ENCODE assay signal across 8 cellular contexts in the genomic region with DNA sequence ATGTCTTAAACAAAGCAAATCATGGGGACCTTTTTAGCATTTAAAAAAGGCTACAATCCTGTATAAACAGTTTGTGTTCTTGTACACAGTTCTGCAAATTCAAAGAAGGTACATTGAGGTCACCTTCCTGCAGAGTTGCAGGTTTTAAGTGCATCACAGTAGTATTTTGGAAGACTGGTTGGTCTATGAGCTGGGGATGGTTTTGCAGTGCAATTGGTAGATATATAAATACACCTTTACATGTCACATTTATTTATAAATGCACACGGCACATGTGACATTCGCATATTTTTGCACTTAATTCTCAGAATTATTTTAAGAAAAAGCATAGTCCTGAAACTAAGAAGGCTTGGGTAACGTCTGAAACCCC. TPM values are rescaled to one million over a fixed set of nuclear protein-coding genes. Genes with fewer than 3 reads are reported as not detected.
A peak's percentile ranks its signal among the peaks of the same experiment; 100 is the strongest.
DNase-seq lines count a peak whose midpoint lies in the region; ATAC-seq and TF ChIP-seq lines count a peak whose summit lies in the region.

No MANE protein-coding gene starts in this region.

- ATAC-seq in GM19372 (IDR thresholded peaks at IDR 0.05; ENCODE audit: low read depth, unreplicated experiment) (peak; percentile 7), Panc1 (no peak), GM18907 (IDR thresholded peaks at IDR 0.05; ENCODE audit: unreplicated experiment) (no peak)

- TF ChIP-seq CTCF in Panc1 (IDR thresholded peaks at IDR 0.05): no peak
- TF ChIP-seq CTCF in esophagus muscularis mucosa (IDR thresholded peaks at IDR 0.05): no peak

- no TSS peak for BruUV-seq in Panc1 (replicated peaks; lab: Mats Ljungman, UMichigan)

- H3K27me3 ChIP-seq in Panc1 (ENCODE audit: control insufficient read depth, insufficient read depth, low read length): 0 out of 2 replicates have a peak, but pooled peaks cover 4% of the 10 kb centered on the region
- H3K27me3 ChIP-seq in esophagus muscularis mucosa: no peaks in the 10 kb centered on the region
- H3K27me3 ChIP-seq in skeletal muscle tissue (ENCODE audit: control insufficient read depth in 3 of 3, insufficient read depth in 3 of 3, low read length in 3 of 3): no peaks in the 10 kb centered on the region

- H3K4me1 ChIP-seq in Panc1 (ENCODE audit: control insufficient read depth, insufficient read depth, low read length): no peaks in the 10 kb centered on the region
- H3K4me1 ChIP-seq in esophagus muscularis mucosa: peaks cover 28 to 41% (median 36%) of the 10 kb centered on the region in 4 donors
- H3K4me1 ChIP-seq in skeletal muscle tissue (ENCODE audit: control insufficient read depth in 3 of 3, insufficient read depth in 3 of 3, low read length in 3 of 3): peaks cover 29 to 35% (median 30%) of the 10 kb centered on the region in 3 donors

- intact Hi-C loops in Panc1 (cut with micrococcal nuclease; ENCODE audit: unreplicated experiment) (loop anchor here (5.0 kb wide), 1 partner anchor 88 kb away; no protein-coding TSS in a partner anchor), esophagus muscularis mucosa (cut with DNase I) (loop anchor here (2.0 to 10.0 kb wide), 4 partner anchors 87 to 195 kb away; partner anchors contain the start of gene STUM)

- 55% methylated on average over 3 of the region's 3 CpGs for WGBS in esophagus muscularis mucosa

- no peak for TF ChIP-seq POLR2A in esophagus muscularis mucosa (IDR thresholded peaks at IDR 0.05; ENCODE audit: low read depth)

- CTCF ChIA-PET in Panc1 (lab: Charles Lee): interaction anchor here (0.7 kb wide), 1 partner anchor 113 kb away, joined by 5 read pairs; no protein-coding TSS in a partner anchor

- no peak for TF ChIP-seq EP300 in esophagus muscularis mucosa (IDR thresholded peaks at IDR 0.05)

- DNase-seq in Panc1 (ENCODE audit: low read depth, low spot score) (no peak), esophagus muscularis mucosa (ENCODE audit: extremely low spot score) (no peak), NCI-H774 (lab: John Stamatoyannopoulos, UW) (no peak), HPDE6-E6E7 (ENCODE audit: extremely low spot score) (no peak)
- DNase-seq in activated CD4-positive, alpha-beta T cell treated with anti-CD3 and anti-CD28 coated beads for 1 hour: no peak

- in situ Hi-C loops in Panc1 (cut with HindIII; ENCODE audit: low pct_unique_long_range_greater_than_20kb, low sequenced_read_pairs): no loop called here

- H3K9me3 ChIP-seq in Panc1 (ENCODE audit: control insufficient read depth, insufficient read depth, low read depth, low read length) (0 out of 2 replicates have a peak, but pooled peaks cover 5% of the 10 kb centered on the region), esophagus muscularis mucosa (no peaks in the 10 kb centered on the region), skeletal muscle tissue (ENCODE audit: control insufficient read depth in 3 of 3, low read length in 3 of 3) (no peaks in the 10 kb centered on the region)

- H3K36me3 ChIP-seq in Panc1 (ENCODE audit: control insufficient read depth, insufficient read depth, low read length) (no peaks in the 10 kb centered on the region), esophagus muscularis mucosa (peaks cover 5 to 15% (median 11%) of the 10 kb centered on the region in 4 donors), skeletal muscle tissue (ENCODE audit: control insufficient read depth in 3 of 3, insufficient read depth in 3 of 3, low read length in 3 of 3) (peaks cover 2 to 12% (median 6%) of the 10 kb centered on the region in 3 donors)

- H3K4me3 ChIP-seq in Panc1 (ENCODE audit: low read depth in 2 of 2, low read length in 2 of 2) (peak overlapping the region in 1 of 2 experiments; percentile 95; a peak in 1 of 4 replicates), esophagus muscularis mucosa (peak overlapping the region; percentile 90 to 97 (median 94)), skeletal muscle tissue (ENCODE audit: low read length in 3 of 3) (peak overlapping the region in 2 of 3 donors; percentile 1 to 90)

- peak overlapping the region in 2 of 3 donors; percentile 24 to 85 for H3K9ac ChIP-seq in skeletal muscle tissue (ENCODE audit: low read depth in 1 of 3, low read length in 3 of 3)

- POLR2A ChIA-PET in Panc1 (lab: Charles Lee): interaction anchor here (0.6 to 0.9 kb wide), 3 partner anchors 11 to 89 kb away, joined by 3 to 6 read pairs (median 5); no protein-coding TSS in a partner anchor

- H3K27ac ChIP-seq in Panc1 (ENCODE audit: low read length): peak overlapping the region; percentile 63
- peak overlapping the region in 3 of 4 donors; percentile 97 to 98 (median 98) for H3K27ac ChIP-seq in esophagus muscularis mucosa (replicated peaks in 1 of 4)
- peak overlapping the region; percentile 73 for H3K27ac ChIP-seq in skeletal muscle tissue (ENCODE audit: low read depth, low read length)

RNA-seq across cellular contexts. Expression of gene ITPKB, which starts 0.6 kb away (rescaled TPM):
- total RNA-seq in Panc1 (2021; ENCODE audit: unreplicated experiment) (10.9 TPM), esophagus muscularis mucosa (100 to 1,000 TPM in 2 of 4 donors, 10 to 100 TPM in 2; 71.1 to 156 (median 116) TPM), skeletal muscle tissue (18.8 TPM)
- 7.9 TPM for polyA plus RNA-seq in Panc1 (2012; ENCODE audit: insufficient read length)
